Comparison of ENCODE assay signal across 1 cellular context in the genomic region with DNA sequence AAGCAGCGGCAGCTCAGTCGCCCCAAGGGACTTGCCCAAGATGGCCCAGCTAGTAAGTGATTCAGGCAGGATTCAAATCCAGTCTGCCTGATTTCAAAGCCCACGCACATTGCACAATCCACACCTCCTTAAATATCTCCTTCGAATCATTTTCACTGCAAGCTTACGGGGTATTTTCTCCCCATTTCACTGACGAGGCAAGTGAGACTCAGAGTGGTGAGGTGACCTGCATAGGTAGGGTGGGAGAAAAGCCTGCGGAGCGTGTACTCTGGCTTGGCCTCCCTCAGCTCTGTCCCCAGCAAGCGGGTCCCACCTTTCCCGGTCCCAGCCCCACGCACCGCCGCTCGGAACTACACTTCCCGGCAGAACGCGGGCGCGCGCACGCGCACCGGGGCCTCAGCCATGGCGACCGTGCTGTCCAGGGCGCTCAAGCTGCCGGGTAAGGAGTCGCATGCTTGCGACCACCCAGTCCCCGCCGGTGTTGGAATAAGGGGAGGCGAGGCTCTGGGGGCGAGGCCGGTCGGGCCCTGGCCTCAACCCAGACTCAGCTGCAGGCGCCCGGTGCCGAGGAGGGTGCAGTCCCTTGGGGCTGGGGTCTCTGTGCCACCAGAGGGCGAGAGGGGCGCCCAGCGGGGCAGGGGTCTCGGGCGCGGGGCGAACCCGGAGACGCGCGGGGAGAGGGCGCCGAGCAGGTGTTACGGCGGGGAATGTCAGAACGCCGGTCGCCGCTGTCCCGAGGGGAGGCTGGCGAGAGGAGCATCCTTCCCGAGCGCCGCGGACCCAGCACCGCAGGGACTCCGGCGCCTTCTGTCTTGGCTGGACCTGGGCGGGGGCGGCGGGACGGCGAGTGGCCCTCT.
TF ChIP-seq lines count a peak whose summit lies in the region.

A gene with protein sequence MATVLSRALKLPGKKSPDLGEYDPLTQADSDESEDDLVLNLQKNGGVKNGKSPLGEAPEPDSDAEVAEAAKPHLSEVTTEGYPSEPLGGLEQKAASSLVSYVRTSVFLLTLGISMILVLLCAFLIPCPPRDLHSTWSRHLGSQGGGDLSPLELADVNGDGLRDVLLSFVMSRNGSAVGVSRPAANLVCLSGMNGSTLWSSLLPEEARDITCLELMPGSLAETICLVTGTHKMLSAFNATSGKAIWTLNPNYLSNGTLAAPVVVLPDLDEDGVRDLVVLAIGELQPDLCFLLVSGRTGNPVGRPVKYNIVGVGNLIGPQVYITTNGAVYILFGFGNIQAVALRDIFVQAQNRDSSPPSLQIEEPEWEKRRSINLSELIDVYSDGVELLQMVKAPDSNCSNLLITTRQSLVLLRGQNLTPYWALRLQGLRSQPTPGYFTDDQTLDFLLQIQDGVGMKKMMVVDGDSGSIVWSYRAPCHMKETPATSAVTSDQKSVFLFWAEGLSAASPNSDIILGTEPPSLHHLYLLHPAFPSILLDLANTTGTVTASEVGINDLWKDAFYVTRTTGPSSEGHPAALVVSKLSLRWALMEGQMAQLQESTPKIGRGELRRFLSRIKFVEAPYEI (plus strand): TSS at position 380 of the 857 bp plus-strand sequence. CDS start 23 bp downstream, at position 403.

TF ChIP-seq in WTC11, 78 proteins besides CTCF, POLR2A, EP300 and RAD21 (continued from another document):
- TF ChIP-seq, protein P1, sequence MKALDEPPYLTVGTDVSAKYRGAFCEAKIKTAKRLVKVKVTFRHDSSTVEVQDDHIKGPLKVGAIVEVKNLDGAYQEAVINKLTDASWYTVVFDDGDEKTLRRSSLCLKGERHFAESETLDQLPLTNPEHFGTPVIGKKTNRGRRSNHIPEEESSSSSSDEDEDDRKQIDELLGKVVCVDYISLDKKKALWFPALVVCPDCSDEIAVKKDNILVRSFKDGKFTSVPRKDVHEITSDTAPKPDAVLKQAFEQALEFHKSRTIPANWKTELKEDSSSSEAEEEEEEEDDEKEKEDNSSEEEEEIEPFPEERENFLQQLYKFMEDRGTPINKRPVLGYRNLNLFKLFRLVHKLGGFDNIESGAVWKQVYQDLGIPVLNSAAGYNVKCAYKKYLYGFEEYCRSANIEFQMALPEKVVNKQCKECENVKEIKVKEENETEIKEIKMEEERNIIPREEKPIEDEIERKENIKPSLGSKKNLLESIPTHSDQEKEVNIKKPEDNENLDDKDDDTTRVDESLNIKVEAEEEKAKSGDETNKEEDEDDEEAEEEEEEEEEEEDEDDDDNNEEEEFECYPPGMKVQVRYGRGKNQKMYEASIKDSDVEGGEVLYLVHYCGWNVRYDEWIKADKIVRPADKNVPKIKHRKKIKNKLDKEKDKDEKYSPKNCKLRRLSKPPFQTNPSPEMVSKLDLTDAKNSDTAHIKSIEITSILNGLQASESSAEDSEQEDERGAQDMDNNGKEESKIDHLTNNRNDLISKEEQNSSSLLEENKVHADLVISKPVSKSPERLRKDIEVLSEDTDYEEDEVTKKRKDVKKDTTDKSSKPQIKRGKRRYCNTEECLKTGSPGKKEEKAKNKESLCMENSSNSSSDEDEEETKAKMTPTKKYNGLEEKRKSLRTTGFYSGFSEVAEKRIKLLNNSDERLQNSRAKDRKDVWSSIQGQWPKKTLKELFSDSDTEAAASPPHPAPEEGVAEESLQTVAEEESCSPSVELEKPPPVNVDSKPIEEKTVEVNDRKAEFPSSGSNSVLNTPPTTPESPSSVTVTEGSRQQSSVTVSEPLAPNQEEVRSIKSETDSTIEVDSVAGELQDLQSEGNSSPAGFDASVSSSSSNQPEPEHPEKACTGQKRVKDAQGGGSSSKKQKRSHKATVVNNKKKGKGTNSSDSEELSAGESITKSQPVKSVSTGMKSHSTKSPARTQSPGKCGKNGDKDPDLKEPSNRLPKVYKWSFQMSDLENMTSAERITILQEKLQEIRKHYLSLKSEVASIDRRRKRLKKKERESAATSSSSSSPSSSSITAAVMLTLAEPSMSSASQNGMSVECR (CRISPR knock-in tag; IDR thresholded peaks at IDR 0.05; ENCODE audit: borderline replicate concordance): peak; percentile 74; the same call in 1 of the 2 replicates
- TF ChIP-seq SOX15 (CRISPR knock-in tag; IDR thresholded peaks at IDR 0.05) (no peak), GABPB1 (CRISPR knock-in tag; IDR thresholded peaks at IDR 0.05) (0 out of 2 replicates have a peak, but pooled peaks have one; percentile 46), CBFB (CRISPR knock-in tag; IDR thresholded peaks at IDR 0.05; ENCODE audit: low read depth) (no peak), SP1 (CRISPR knock-in tag; conservative IDR thresholded peaks at IDR 0.05) (peak; percentile 52; the same call in 1 of the 2 replicates), ZNF138 (CRISPR knock-in tag; conservative IDR thresholded peaks at IDR 0.05) (peak; percentile 94; the same call in 1 of the 2 replicates), NFE2L1 (CRISPR knock-in tag; IDR thresholded peaks at IDR 0.05) (no peak), CREB1 (CRISPR knock-in tag; IDR thresholded peaks at IDR 0.05) (no peak), PRRX2 (CRISPR knock-in tag; IDR thresholded peaks at IDR 0.05) (no peak), ZNF219 (CRISPR knock-in tag; IDR thresholded peaks at IDR 0.05; ENCODE audit: borderline replicate concordance) (no peak), NFYB (CRISPR knock-in tag; conservative IDR thresholded peaks at IDR 0.05; ENCODE audit: low read depth) (no peak), NFATC4 (CRISPR knock-in tag; IDR thresholded peaks at IDR 0.05) (no peak), ETV6 (CRISPR knock-in tag; IDR thresholded peaks at IDR 0.05) (0 out of 2 replicates have a peak, but pooled peaks have one; percentile 30), RORB (CRISPR knock-in tag; IDR thresholded peaks at IDR 0.05) (no peak), HMGA2 (CRISPR knock-in tag; IDR thresholded peaks at IDR 0.05) (no peak), TEAD4 (CRISPR knock-in tag; IDR thresholded peaks at IDR 0.05) (no peak), JAZF1 (CRISPR knock-in tag; IDR thresholded peaks at IDR 0.05) (no peak), ZNF396 (CRISPR knock-in tag; IDR thresholded peaks at IDR 0.05; ENCODE audit: borderline replicate concordance) (no peak), ELF4 (CRISPR knock-in tag; IDR thresholded peaks at IDR 0.05; ENCODE audit: low read depth) (no peak), FOXP1 (CRISPR knock-in tag; IDR thresholded peaks at IDR 0.05; ENCODE audit: borderline replicate concordance) (peak; percentile 64; the same call in 1 of the 2 replicates), ZNF317 (CRISPR knock-in tag; IDR thresholded peaks at IDR 0.05; ENCODE audit: borderline replicate concordance, low read depth) (no peak)
- TF ChIP-seq, protein P2, sequence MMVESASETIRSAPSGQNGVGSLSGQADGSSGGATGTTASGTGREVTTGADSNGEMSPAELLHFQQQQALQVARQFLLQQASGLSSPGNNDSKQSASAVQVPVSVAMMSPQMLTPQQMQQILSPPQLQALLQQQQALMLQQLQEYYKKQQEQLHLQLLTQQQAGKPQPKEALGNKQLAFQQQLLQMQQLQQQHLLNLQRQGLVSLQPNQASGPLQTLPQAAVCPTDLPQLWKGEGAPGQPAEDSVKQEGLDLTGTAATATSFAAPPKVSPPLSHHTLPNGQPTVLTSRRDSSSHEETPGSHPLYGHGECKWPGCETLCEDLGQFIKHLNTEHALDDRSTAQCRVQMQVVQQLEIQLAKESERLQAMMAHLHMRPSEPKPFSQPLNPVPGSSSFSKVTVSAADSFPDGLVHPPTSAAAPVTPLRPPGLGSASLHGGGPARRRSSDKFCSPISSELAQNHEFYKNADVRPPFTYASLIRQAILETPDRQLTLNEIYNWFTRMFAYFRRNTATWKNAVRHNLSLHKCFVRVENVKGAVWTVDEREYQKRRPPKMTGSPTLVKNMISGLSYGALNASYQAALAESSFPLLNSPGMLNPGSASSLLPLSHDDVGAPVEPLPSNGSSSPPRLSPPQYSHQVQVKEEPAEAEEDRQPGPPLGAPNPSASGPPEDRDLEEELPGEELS (CRISPR knock-in tag; IDR thresholded peaks at IDR 0.05): peak; percentile 35; the same call in 1 of the 2 replicates
- TF ChIP-seq, protein P3, sequence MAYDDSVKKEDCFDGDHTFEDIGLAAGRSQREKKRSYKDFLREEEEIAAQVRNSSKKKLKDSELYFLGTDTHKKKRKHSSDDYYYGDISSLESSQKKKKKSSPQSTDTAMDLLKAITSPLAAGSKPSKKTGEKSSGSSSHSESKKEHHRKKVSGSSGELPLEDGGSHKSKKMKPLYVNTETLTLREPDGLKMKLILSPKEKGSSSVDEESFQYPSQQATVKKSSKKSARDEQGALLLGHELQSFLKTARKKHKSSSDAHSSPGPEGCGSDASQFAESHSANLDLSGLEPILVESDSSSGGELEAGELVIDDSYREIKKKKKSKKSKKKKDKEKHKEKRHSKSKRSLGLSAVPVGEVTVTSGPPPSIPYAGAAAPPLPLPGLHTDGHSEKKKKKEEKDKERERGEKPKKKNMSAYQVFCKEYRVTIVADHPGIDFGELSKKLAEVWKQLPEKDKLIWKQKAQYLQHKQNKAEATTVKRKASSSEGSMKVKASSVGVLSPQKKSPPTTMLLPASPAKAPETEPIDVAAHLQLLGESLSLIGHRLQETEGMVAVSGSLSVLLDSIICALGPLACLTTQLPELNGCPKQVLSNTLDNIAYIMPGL (CRISPR knock-in tag; IDR thresholded peaks at IDR 0.05): peak; percentile 94
- TF ChIP-seq, protein P4, sequence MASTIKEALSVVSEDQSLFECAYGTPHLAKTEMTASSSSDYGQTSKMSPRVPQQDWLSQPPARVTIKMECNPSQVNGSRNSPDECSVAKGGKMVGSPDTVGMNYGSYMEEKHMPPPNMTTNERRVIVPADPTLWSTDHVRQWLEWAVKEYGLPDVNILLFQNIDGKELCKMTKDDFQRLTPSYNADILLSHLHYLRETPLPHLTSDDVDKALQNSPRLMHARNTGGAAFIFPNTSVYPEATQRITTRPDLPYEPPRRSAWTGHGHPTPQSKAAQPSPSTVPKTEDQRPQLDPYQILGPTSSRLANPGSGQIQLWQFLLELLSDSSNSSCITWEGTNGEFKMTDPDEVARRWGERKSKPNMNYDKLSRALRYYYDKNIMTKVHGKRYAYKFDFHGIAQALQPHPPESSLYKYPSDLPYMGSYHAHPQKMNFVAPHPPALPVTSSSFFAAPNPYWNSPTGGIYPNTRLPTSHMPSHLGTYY (CRISPR knock-in tag; IDR thresholded peaks at IDR 0.05): no peak
- TF ChIP-seq, protein P5, sequence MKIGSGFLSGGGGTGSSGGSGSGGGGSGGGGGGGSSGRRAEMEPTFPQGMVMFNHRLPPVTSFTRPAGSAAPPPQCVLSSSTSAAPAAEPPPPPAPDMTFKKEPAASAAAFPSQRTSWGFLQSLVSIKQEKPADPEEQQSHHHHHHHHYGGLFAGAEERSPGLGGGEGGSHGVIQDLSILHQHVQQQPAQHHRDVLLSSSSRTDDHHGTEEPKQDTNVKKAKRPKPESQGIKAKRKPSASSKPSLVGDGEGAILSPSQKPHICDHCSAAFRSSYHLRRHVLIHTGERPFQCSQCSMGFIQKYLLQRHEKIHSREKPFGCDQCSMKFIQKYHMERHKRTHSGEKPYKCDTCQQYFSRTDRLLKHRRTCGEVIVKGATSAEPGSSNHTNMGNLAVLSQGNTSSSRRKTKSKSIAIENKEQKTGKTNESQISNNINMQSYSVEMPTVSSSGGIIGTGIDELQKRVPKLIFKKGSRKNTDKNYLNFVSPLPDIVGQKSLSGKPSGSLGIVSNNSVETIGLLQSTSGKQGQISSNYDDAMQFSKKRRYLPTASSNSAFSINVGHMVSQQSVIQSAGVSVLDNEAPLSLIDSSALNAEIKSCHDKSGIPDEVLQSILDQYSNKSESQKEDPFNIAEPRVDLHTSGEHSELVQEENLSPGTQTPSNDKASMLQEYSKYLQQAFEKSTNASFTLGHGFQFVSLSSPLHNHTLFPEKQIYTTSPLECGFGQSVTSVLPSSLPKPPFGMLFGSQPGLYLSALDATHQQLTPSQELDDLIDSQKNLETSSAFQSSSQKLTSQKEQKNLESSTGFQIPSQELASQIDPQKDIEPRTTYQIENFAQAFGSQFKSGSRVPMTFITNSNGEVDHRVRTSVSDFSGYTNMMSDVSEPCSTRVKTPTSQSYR (CRISPR knock-in tag; IDR thresholded peaks at IDR 0.05): peak; percentile 55; the same call in 1 of the 2 replicates
- TF ChIP-seq, protein P6, sequence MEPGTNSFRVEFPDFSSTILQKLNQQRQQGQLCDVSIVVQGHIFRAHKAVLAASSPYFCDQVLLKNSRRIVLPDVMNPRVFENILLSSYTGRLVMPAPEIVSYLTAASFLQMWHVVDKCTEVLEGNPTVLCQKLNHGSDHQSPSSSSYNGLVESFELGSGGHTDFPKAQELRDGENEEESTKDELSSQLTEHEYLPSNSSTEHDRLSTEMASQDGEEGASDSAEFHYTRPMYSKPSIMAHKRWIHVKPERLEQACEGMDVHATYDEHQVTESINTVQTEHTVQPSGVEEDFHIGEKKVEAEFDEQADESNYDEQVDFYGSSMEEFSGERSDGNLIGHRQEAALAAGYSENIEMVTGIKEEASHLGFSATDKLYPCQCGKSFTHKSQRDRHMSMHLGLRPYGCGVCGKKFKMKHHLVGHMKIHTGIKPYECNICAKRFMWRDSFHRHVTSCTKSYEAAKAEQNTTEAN (CRISPR knock-in tag; IDR thresholded peaks at IDR 0.05): no peak
- TF ChIP-seq, protein P7, sequence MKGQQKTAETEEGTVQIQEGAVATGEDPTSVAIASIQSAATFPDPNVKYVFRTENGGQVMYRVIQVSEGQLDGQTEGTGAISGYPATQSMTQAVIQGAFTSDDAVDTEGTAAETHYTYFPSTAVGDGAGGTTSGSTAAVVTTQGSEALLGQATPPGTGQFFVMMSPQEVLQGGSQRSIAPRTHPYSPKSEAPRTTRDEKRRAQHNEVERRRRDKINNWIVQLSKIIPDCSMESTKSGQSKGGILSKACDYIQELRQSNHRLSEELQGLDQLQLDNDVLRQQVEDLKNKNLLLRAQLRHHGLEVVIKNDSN (CRISPR knock-in tag; IDR thresholded peaks at IDR 0.05): no peak
- TF ChIP-seq, protein P8, sequence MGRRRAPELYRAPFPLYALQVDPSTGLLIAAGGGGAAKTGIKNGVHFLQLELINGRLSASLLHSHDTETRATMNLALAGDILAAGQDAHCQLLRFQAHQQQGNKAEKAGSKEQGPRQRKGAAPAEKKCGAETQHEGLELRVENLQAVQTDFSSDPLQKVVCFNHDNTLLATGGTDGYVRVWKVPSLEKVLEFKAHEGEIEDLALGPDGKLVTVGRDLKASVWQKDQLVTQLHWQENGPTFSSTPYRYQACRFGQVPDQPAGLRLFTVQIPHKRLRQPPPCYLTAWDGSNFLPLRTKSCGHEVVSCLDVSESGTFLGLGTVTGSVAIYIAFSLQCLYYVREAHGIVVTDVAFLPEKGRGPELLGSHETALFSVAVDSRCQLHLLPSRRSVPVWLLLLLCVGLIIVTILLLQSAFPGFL (CRISPR knock-in tag; IDR thresholded peaks at IDR 0.05; ENCODE audit: borderline replicate concordance): no peak
- TF ChIP-seq, protein P9, sequence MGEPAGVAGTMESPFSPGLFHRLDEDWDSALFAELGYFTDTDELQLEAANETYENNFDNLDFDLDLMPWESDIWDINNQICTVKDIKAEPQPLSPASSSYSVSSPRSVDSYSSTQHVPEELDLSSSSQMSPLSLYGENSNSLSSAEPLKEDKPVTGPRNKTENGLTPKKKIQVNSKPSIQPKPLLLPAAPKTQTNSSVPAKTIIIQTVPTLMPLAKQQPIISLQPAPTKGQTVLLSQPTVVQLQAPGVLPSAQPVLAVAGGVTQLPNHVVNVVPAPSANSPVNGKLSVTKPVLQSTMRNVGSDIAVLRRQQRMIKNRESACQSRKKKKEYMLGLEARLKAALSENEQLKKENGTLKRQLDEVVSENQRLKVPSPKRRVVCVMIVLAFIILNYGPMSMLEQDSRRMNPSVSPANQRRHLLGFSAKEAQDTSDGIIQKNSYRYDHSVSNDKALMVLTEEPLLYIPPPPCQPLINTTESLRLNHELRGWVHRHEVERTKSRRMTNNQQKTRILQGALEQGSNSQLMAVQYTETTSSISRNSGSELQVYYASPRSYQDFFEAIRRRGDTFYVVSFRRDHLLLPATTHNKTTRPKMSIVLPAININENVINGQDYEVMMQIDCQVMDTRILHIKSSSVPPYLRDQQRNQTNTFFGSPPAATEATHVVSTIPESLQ (CRISPR knock-in tag; IDR thresholded peaks at IDR 0.05): no peak
TF ChIP-seq in WTC11: peak in this region for 20.
